ENCODE assay signal across 8 cellular contexts in the genomic region with DNA sequence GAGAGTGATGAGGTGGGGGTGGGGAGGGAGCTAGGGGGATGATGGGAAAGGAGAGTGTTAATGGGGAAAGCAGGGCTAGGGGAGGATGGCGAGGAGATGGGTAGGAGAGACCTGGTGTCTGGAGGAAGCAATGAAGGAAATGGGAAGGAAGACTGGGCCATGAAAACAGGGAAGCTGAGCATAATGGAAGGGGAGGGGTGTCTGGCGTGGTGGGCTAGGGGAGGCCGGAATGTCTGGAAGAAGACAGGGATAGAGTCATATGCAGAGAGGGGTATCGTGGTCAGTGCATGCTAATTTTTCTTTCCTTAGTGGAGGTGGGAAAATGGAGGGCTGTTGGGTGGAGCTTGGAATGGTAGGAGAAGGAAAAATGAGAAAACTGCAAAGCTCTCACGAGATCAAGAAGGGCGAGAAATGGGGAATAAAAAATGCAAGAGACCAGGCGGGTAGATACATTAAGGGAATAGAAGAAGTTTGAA. TPM values are rescaled to one million over a fixed set of nuclear protein-coding genes. Genes with fewer than 3 reads are reported as not detected.
DNase-seq lines count a peak whose midpoint lies in the region; ATAC-seq and TF ChIP-seq lines count a peak whose summit lies in the region.

No MANE protein-coding gene starts in this region.

- no peak for TF ChIP-seq CTCF in WI38 (IDR thresholded peaks at IDR 0.05; ENCODE audit: low read depth, low read length)

- no peaks in the 10 kb centered on the region for H3K9me3 Mint-ChIP-seq in activated T-cell treated with anti-CD3 and anti-CD28 coated beads, Interleukin-2, amount 50 U/mL, for 4 hours

- peaks cover 45 to 53% (median 50%) of the 10 kb centered on the region in 3 donors for H3K36me3 ChIP-seq in skeletal muscle tissue (ENCODE audit: control insufficient read depth in 3 of 3, insufficient read depth in 3 of 3, low read length in 3 of 3)

- peaks cover 18% of the 10 kb centered on the region for H3K36me3 Mint-ChIP-seq in activated T-cell treated with anti-CD3 and anti-CD28 coated beads, Interleukin-2, amount 50 U/mL, for 4 hours (ENCODE audit: insufficient read depth)

- peak overlapping the region; percentile 79 to 97 (median 81) for H3K9ac ChIP-seq in skeletal muscle tissue (ENCODE audit: low read depth in 1 of 3, low read length in 3 of 3)

- DNase-seq in activated T-cell treated with anti-CD3 and anti-CD28 coated beads, Interleukin-2, amount 50 U/mL, for 4 hours = no peak
- DNase-seq in activated T-cell treated with anti-CD3 and anti-CD28 coated beads, Interleukin-2, amount 50 U/mL, for 48 hours = no peak
- DNase-seq in right cardiac atrium = no peak
- no peak for DNase-seq in amygdala (lab: John Stamatoyannopoulos, UW)

- peaks cover 3% of the 10 kb centered on the region for H3K4me1 ChIP-seq in right cardiac atrium (ENCODE audit: control insufficient read depth, insufficient read depth, low read length)
- peaks cover 62 to 67% (median 63%) of the 10 kb centered on the region in 3 donors for H3K4me1 ChIP-seq in skeletal muscle tissue (ENCODE audit: control insufficient read depth in 3 of 3, insufficient read depth in 3 of 3, low read length in 3 of 3)

- no peaks in the 10 kb centered on the region for H3K9me3 ChIP-seq in right cardiac atrium (ENCODE audit: control insufficient read depth, low read length)
- H3K9me3 ChIP-seq in skeletal muscle tissue (ENCODE audit: control insufficient read depth in 3 of 3, low read length in 3 of 3) = no peaks in the 10 kb centered on the region

- peaks cover 56% of the 10 kb centered on the region for H3K4me1 Mint-ChIP-seq in activated T-cell treated with anti-CD3 and anti-CD28 coated beads, Interleukin-2, amount 50 U/mL, for 4 hours (ENCODE audit: low read depth)

- H3K27ac ChIP-seq in right cardiac atrium (ENCODE audit: low read length) (peak overlapping the region; percentile 28), skeletal muscle tissue (ENCODE audit: low read depth, low read length) (peak overlapping the region; percentile 92)

- ATAC-seq in activated T-cell treated with anti-CD3 and anti-CD28 coated beads, Interleukin-2, amount 50 U/mL, for 4 hours = no peak
- no peak for ATAC-seq in right cardiac atrium
- no peak for ATAC-seq in GM18858 (IDR thresholded peaks at IDR 0.05; ENCODE audit: unreplicated experiment)
- ATAC-seq in GM18519 (IDR thresholded peaks at IDR 0.05; ENCODE audit: low FRiP score, unreplicated experiment) = no peak

- no peaks in the 10 kb centered on the region for H3K27me3 Mint-ChIP-seq in activated T-cell treated with anti-CD3 and anti-CD28 coated beads, Interleukin-2, amount 50 U/mL, for 4 hours (ENCODE audit: low read depth)

- peak overlapping the region; percentile 95 for H3K4me3 Mint-ChIP-seq in activated T-cell treated with anti-CD3 and anti-CD28 coated beads, Interleukin-2, amount 50 U/mL, for 4 hours

- H3K27me3 ChIP-seq in right cardiac atrium (ENCODE audit: control insufficient read depth, insufficient read depth) (no peaks in the 10 kb centered on the region), skeletal muscle tissue (ENCODE audit: control insufficient read depth in 3 of 3, insufficient read depth in 3 of 3, low read length in 3 of 3) (no peaks in the 10 kb centered on the region)

- H3K4me3 ChIP-seq in WI38 (ENCODE audit: low read depth, low read length) = peak overlapping the region; percentile 92
- H3K4me3 ChIP-seq in right cardiac atrium (ENCODE audit: low read length) = peak overlapping the region; percentile 49
- peak overlapping the region; percentile 81 to 94 (median 88) for H3K4me3 ChIP-seq in skeletal muscle tissue (ENCODE audit: low read length in 3 of 3)

- WGBS in right cardiac atrium = under 1% methylated on average over 7 of the region's 7 CpGs

- intact Hi-C loops in right cardiac atrium (cut with DNase I) = loop anchor here in 2 of 4 donors (5.0 kb wide), 2 partner anchors 38 to 128 kb away; partner anchors contain the start of gene CUL7 (in 1 of the 2)

RNA-seq across cellular contexts. Expression of gene KLHDC3, which starts 0.4 kb away (rescaled TPM):
- 10 to 100 TPM; 51.9 to 55.8 (median 52.2) TPM for total RNA-seq in activated T-cell treated with anti-CD3 and anti-CD28 coated beads, Interleukin-2, amount 50 U/mL, for 4 hours
- 100 to 1,000 TPM in 3 of 4 donors, 10 to 100 TPM in 1; 97.3 to 176 (median 138) TPM for total RNA-seq in right cardiac atrium
- polyA plus RNA-seq in right cardiac atrium = 170 TPM
- total RNA-seq in skeletal muscle tissue = 267 TPM

RNA-seq across cellular contexts. Expression of gene MEA1, which starts 0.7 kb away (rescaled TPM):
- 10 to 100 TPM; 95.7 to 98.6 (median 96.8) TPM for total RNA-seq in activated T-cell treated with anti-CD3 and anti-CD28 coated beads, Interleukin-2, amount 50 U/mL, for 4 hours
- total RNA-seq in right cardiac atrium = 10 to 100 TPM; 29.9 to 44.4 (median 34.6) TPM
- polyA plus RNA-seq in right cardiac atrium = 59.3 TPM
- 29.7 TPM for total RNA-seq in skeletal muscle tissue

RNA-seq across cellular contexts. Expression of gene RRP36, which starts 7.0 kb away (rescaled TPM):
- 100 to 1,000 TPM in 2 of 3 donors, 10 to 100 TPM in 1; 98.1 to 103 (median 100) TPM for total RNA-seq in activated T-cell treated with anti-CD3 and anti-CD28 coated beads, Interleukin-2, amount 50 U/mL, for 4 hours
- total RNA-seq in right cardiac atrium = 10 to 100 TPM; 28.2 to 34.3 (median 29.6) TPM
- 27.2 TPM for polyA plus RNA-seq in right cardiac atrium
- total RNA-seq in skeletal muscle tissue = 40.7 TPM

RNA-seq across cellular contexts. Expression of gene PPP2R5D, which starts 30.1 kb away (rescaled TPM):
- 10 to 100 TPM; 32.8 to 37.0 (median 32.9) TPM for total RNA-seq in activated T-cell treated with anti-CD3 and anti-CD28 coated beads, Interleukin-2, amount 50 U/mL, for 4 hours
- total RNA-seq in right cardiac atrium (10 to 100 TPM; 32.1 to 39.3 (median 37.6) TPM), skeletal muscle tissue (31.3 TPM)
- 26.4 TPM for polyA plus RNA-seq in right cardiac atrium

RNA-seq across cellular contexts. Expression of gene PEX6, which starts 35.5 kb away (rescaled TPM):
- 10 to 100 TPM in 2 of 3 donors, 1 to 10 TPM in 1; 4.2 to 13.2 (median 10.9) TPM for total RNA-seq in activated T-cell treated with anti-CD3 and anti-CD28 coated beads, Interleukin-2, amount 50 U/mL, for 4 hours
- total RNA-seq in right cardiac atrium (10 to 100 TPM; 17.9 to 30.8 (median 21.2) TPM), skeletal muscle tissue (32.4 TPM)
- polyA plus RNA-seq in right cardiac atrium = 16.1 TPM
